25 cellular contexts compared by ENCODE assay signal in genomic region chr1:243435824-243436223, GRCh38.
DNase-seq lines count a peak whose midpoint lies in the region; ATAC-seq and TF ChIP-seq lines count a peak whose summit lies in the region.
"Had no signal": no experiment of that assay in that cellular context is flagged by ENCODE, and none has a peak within 500 bp of the region (broad histone marks: within the 10 kb centered on the region; RNA-seq: fewer than 3 reads in every experiment).

No MANE protein-coding gene starts in this region.

- no peak for DNase-seq in AG04450 (ENCODE audit: low read depth, low spot score)
- no peak for DNase-seq in DND-41
- peak; percentile 34 for DNase-seq in OCI-M1 (lab: John Stamatoyannopoulos, UW)
- peak; percentile 12 to 76 for DNase-seq in erythroblast (lab: John Stamatoyannopoulos, UW)
- no peak for DNase-seq in NCI-H524 (lab: John Stamatoyannopoulos, UW)
- no peak for DNase-seq in neural progenitor cell (ENCODE audit: low spot score)
- DNase-seq in right lobe of liver: no peak
- DNase-seq: CD4-positive, alpha-beta T cell; COR-L47; GOT3; HCEC 1CT; KBM-7; NCI-H1092; NCI-H1436; NCI-H2029; NCI-H226; NCI-H510A treated with DMSO at 0.1 percent for 48 hours; NCI-H774; NK-92 treated with Interleukin-12 subunit alpha and Interleukin-12 subunit beta, amount 100 ng/mL, for 24 hours; Peyer's patch; T-helper 1 cell had no signal

- H3K36me3 Mint-ChIP-seq in neural progenitor cell: peaks cover 3% of the 10 kb centered on the region

- H3K4me1 Mint-ChIP-seq in neural progenitor cell: peaks cover 38% of the 10 kb centered on the region

- H3K9me3 ChIP-seq in AG04450 (ENCODE audit: control insufficient read depth, insufficient read depth, low read length): no peaks in the 10 kb centered on the region
- H3K9me3 ChIP-seq in DND-41 (ENCODE audit: insufficient read depth, low read length, severe bottlenecking): no peaks in the 10 kb centered on the region
- no peaks in the 10 kb centered on the region for H3K9me3 ChIP-seq in neural progenitor cell (ENCODE audit: low read depth)
- no peaks in the 10 kb centered on the region for H3K9me3 ChIP-seq in right lobe of liver
- H3K9me3 ChIP-seq: A549, BLaER1, Peyer's patch had no signal

- no peak overlapping the region for H3K9ac ChIP-seq in DND-41 (ENCODE audit: low read depth, low read length)
- no peak overlapping the region for H3K9ac ChIP-seq in neural progenitor cell
- H3K9ac ChIP-seq: BLaER1 had no signal

- H4K20me1 ChIP-seq in DND-41 (ENCODE audit: insufficient read depth, low read length): no peaks in the 10 kb centered on the region
- H4K20me1 ChIP-seq in neural progenitor cell (ENCODE audit: low read depth): no peaks in the 10 kb centered on the region
- H4K20me1 ChIP-seq: BLaER1 had no signal

- WGBS in right lobe of liver (ENCODE audit: insufficient coverage, low coverage, low lambda C conversion rate, missing lambda C conversion rate): 93% methylated on average over 3 of the region's 3 CpGs

- H3K79me2 ChIP-seq in DND-41 (ENCODE audit: insufficient read depth, low read length): no peaks in the 10 kb centered on the region
- H3K79me2 ChIP-seq in neural progenitor cell (ENCODE audit: low read depth): no peaks in the 10 kb centered on the region

- H3K27ac ChIP-seq in AG04450 (ENCODE audit: low read depth, low read length) (no peak overlapping the region), DND-41 (ENCODE audit: low read length) (no peak overlapping the region), neural progenitor cell (no peak overlapping the region), right lobe of liver (no peak overlapping the region)
- H3K27ac ChIP-seq: A549, BLaER1, Peyer's patch had no signal

- intact Hi-C loops in right lobe of liver (cut with DNase I): no loop called here

- no peak overlapping the region for H3K4me2 ChIP-seq in DND-41 (ENCODE audit: insufficient read depth, low read length)
- no peak overlapping the region for H3K4me2 ChIP-seq in neural progenitor cell
- H3K4me2 ChIP-seq: A549, BLaER1 had no signal

- ATAC-seq in DND-41 (ENCODE audit: insufficient read depth, low read depth): no peak
- ATAC-seq in GM18511 (IDR thresholded peaks at IDR 0.05; ENCODE audit: unreplicated experiment): no peak
- no peak for ATAC-seq in right lobe of liver
- ATAC-seq: HepG2 had no signal

- CTCF ChIA-PET in AG04450 (lab: Charles Lee): interaction anchor here (0.6 to 0.7 kb wide), 2 partner anchors 52 to 85 kb away, joined by 3 read pairs; no protein-coding TSS in a partner anchor

- TF ChIP-seq POLR2A in erythroblast (IDR thresholded peaks at IDR 0.05; ENCODE audit: low read length) (no peak), right lobe of liver (IDR thresholded peaks at IDR 0.05) (no peak)

- H3K4me3 ChIP-seq in AG04450 (ENCODE audit: low read depth, low read length) (no peak overlapping the region), DND-41 (ENCODE audit: low read depth in 1 of 2, low read length in 2 of 2) (no peak overlapping the region), neural progenitor cell (no peak overlapping the region), right lobe of liver (no peak overlapping the region)
- H3K4me3 ChIP-seq: A549, BLaER1, Peyer's patch had no signal

- H2AFZ ChIP-seq in DND-41 (ENCODE audit: low read depth, low read length) (no peak overlapping the region), neural progenitor cell (replicated peaks) (no peak overlapping the region)

- 0 out of 2 replicates have a peak, but pooled peaks have one; percentile 7 for TF ChIP-seq CTCF in AG04450 (IDR thresholded peaks at IDR 0.05; ENCODE audit: low read depth, low read length)
- TF ChIP-seq CTCF in DND-41 (IDR thresholded peaks at IDR 0.05; ENCODE audit: borderline replicate concordance, extremely low read depth, low read length, poor library complexity, severe bottlenecking): peak; percentile 19
- TF ChIP-seq CTCF in neural progenitor cell (IDR thresholded peaks at IDR 0.05): no peak
- no peak for TF ChIP-seq CTCF in right lobe of liver (IDR thresholded peaks at IDR 0.05)

- no peaks in the 10 kb centered on the region for H3K36me3 ChIP-seq in DND-41 (ENCODE audit: insufficient read depth, low read length)
- H3K36me3 ChIP-seq in neural progenitor cell: no peaks in the 10 kb centered on the region
- H3K36me3 ChIP-seq in right lobe of liver: no peaks in the 10 kb centered on the region
- H3K36me3 ChIP-seq: BLaER1, Peyer's patch had no signal

- H3K27ac Mint-ChIP-seq in neural progenitor cell: no peak overlapping the region
- H3K27ac Mint-ChIP-seq: CD4-positive, alpha-beta T cell had no signal

- POLR2A ChIA-PET in AG04450 (lab: Yijun Ruan, JAX): no interaction called here

- no peaks in the 10 kb centered on the region for H3K27me3 Mint-ChIP-seq in neural progenitor cell (ENCODE audit: insufficient read depth, low read depth)
- H3K27me3 Mint-ChIP-seq: CD4-positive, alpha-beta T cell had no signal

- H3K9me3 Mint-ChIP-seq in neural progenitor cell: no peaks in the 10 kb centered on the region
- H3K9me3 Mint-ChIP-seq: CD4-positive, alpha-beta T cell had no signal

- H3K27me3 ChIP-seq in AG04450 (ENCODE audit: control insufficient read depth, insufficient read depth, low read length) (no peaks in the 10 kb centered on the region), DND-41 (ENCODE audit: insufficient read depth, low read length, poor library complexity) (no peaks in the 10 kb centered on the region), neural progenitor cell (no peaks in the 10 kb centered on the region), right lobe of liver (no peaks in the 10 kb centered on the region)
- H3K27me3 ChIP-seq: BLaER1, Peyer's patch had no signal

- 0 out of 2 replicates have a peak, but pooled peaks cover 2% of the 10 kb centered on the region for H3K4me1 ChIP-seq in DND-41 (ENCODE audit: insufficient read depth, low read length)
- peaks cover 13% of the 10 kb centered on the region for H3K4me1 ChIP-seq in neural progenitor cell
- peaks cover 0 to 4% (median 0%) of the 10 kb centered on the region in 4 donors for H3K4me1 ChIP-seq in right lobe of liver
- H3K4me1 ChIP-seq: A549, Peyer's patch had no signal

- no peak overlapping the region for H3K4me3 Mint-ChIP-seq in neural progenitor cell
- H3K4me3 Mint-ChIP-seq: CD4-positive, alpha-beta T cell had no signal

- peaks cover 8% of the 10 kb centered on the region for H3F3A ChIP-seq in neural progenitor cell (ENCODE audit: low read depth)

Comparison
In these comparisons a context has a peak if more than half of its experiments do, and no peak if none do; other contexts are left out.
1. DNase-seq: peak in OCI-M1 (single experiment) and erythroblast (2 of 2); none in AG04450 (single experiment), DND-41 (single experiment), NCI-H524 (0 of 2), neural progenitor cell (single experiment) and right lobe of liver (0 of 3).
2. CTCF ChIP-seq: peak in AG04450 (single experiment) and DND-41 (single experiment); none in neural progenitor cell (single experiment) and right lobe of liver (0 of 4).